Comparison of ENCODE assay signal across 7 cellular contexts in the genomic region with DNA sequence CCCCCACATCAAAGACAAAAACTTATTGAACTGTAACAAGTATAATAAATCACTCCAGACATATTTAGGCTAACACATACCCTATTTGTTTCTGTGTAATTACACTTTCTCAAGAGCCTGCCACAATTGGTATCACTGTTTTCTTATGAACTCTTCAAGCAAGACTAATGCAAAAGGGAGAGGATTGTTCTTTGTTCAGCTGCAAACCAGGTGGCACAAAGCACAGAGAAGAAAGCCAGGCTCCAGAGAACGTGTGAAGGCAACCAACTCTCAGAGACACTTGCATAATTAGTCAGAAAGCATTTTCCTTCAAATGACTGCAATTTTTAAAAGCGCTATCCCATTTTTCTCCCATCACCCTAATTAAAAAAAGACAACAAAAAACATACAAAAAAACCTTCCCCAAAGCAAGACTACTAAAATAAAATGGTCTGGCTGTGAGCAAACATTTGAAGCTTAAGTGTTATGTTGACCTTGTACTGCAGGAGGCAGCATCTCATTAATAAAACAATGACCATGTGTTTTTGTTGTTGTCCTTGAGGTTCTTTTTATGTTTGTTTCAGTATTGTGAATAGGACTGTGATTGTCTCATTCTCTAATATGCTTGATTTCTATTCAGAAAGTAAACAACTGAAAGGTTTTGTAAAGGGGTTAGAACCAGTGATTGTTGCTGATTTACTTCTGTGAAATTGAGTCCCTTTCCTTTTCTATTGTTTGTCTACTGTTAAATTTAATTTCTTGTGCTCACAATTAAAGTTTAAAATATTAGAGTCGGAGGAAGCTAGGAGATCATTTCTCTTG.
DNase-seq lines count a peak whose midpoint lies in the region; ATAC-seq, FAIRE-seq and TF ChIP-seq lines count a peak whose summit lies in the region.

No MANE protein-coding gene starts in this region.

- H3K4me3 ChIP-seq in breast epithelium (no peak overlapping the region), HepG2 (replicated peaks in 1 of 3; ENCODE audit: insufficient read depth in 1 of 3, low read depth in 2 of 3, low read length in 3 of 3) (no peak overlapping the region)

- no peak overlapping the region for H2AFZ ChIP-seq in HepG2 (ENCODE audit: low read length)

- TF ChIP-seq POLR2A in breast epithelium (IDR thresholded peaks at IDR 0.05) (no peak), HepG2 (IDR thresholded peaks at IDR 0.05; ENCODE audit: insufficient read depth in 1 of 2, low read depth in 2 of 2, low read length in 2 of 2) (no peak)

- no peaks in the 10 kb centered on the region for H3K36me3 ChIP-seq in breast epithelium
- no peaks in the 10 kb centered on the region for H3K36me3 ChIP-seq in HepG2 (replicated peaks in 1 of 2; ENCODE audit: control insufficient read depth in 1 of 2, insufficient read depth in 2 of 2, low read length in 2 of 2)

- TF ChIP-seq EP300 in HepG2 (IDR thresholded peaks at IDR 0.05; ENCODE audit: low read depth in 2 of 2, low read length in 2 of 2) (no peak), HepG2 (CRISPR knock-in tag; IDR thresholded peaks at IDR 0.05; ENCODE audit: borderline replicate concordance) (no peak)

- H4K20me1 ChIP-seq in HepG2 (ENCODE audit: insufficient read depth, low read length) = no peaks in the 10 kb centered on the region

- H3K79me2 ChIP-seq in HepG2 (ENCODE audit: insufficient read depth, low read length) = no peaks in the 10 kb centered on the region

- BruUV-seq in HepG2 (replicated peaks; lab: Mats Ljungman, UMichigan) = no TSS peak

- H3K27ac ChIP-seq in breast epithelium (no peak overlapping the region), HepG2 (ENCODE audit: extremely low read length, insufficient read depth, low read length) (no peak overlapping the region)

- CTCF ChIA-PET in HepG2 (lab: Yijun Ruan, JAX; ENCODE audit: low intra/inter-chr PET ratio, low total read pairs) = no interaction called here

- H3K9me3 ChIP-seq in breast epithelium (no peaks in the 10 kb centered on the region), HepG2 (ENCODE audit: low read length) (no peaks in the 10 kb centered on the region)

- H3K4me1 ChIP-seq in breast epithelium (no peaks in the 10 kb centered on the region), HepG2 (ENCODE audit: insufficient read depth, low read length) (0 out of 2 replicates have a peak, but pooled peaks cover 21% of the 10 kb centered on the region)

- intact Hi-C loops in breast epithelium (cut with DNase I; ENCODE audit: low total_unique reads) = no loop called here
- intact Hi-C loops in HepG2 (cut with micrococcal nuclease; ENCODE audit: unreplicated experiment) = no loop called here

- no peaks in the 10 kb centered on the region for H3K27me3 ChIP-seq in breast epithelium
- no peaks in the 10 kb centered on the region for H3K27me3 ChIP-seq in HepG2 (ENCODE audit: control insufficient read depth in 1 of 2, insufficient read depth in 2 of 2, low read length in 2 of 2)

- TF ChIP-seq RAD21 in HepG2 (CRISPR knock-in tag; IDR thresholded peaks at IDR 0.05) = no peak

- in situ Hi-C loops in HepG2 (cut with HindIII; ENCODE audit: extremely low pct_ligation_motif_present, low pct_unique_long_range_greater_than_20kb) = no loop called here

- H3K4me2 ChIP-seq in HepG2 (ENCODE audit: low read depth, low read length) = no peak overlapping the region

- ATAC-seq in GM18868 (IDR thresholded peaks at IDR 0.05; ENCODE audit: unreplicated experiment) = peak; percentile 70
- no peak for ATAC-seq in HepG2
- no peak for ATAC-seq in HG03469 (IDR thresholded peaks at IDR 0.05; ENCODE audit: unreplicated experiment)
- no peak for ATAC-seq in omental fat pad (ENCODE audit: low FRiP score)

- TF ChIP-seq CTCF in breast epithelium (IDR thresholded peaks at IDR 0.05) (peak in 2 of 3 donors; percentile 43 to 71), HepG2 (CRISPR knock-in tag; IDR thresholded peaks at IDR 0.05) (peak; percentile 28), omental fat pad (IDR thresholded peaks at IDR 0.05) (peak in 1 of 3 donors; percentile 10)

- FAIRE-seq in HepG2 (lab: Jason Lieb, UNC) = no peak

- H3K9ac ChIP-seq in HepG2 (ENCODE audit: insufficient read depth, low read depth, low read length) = no peak overlapping the region

- 21% methylated on average over 3 of the region's 3 CpGs for WGBS in HepG2 (ENCODE audit: low lambda C conversion rate)

- DNase-seq in NCI-H146 (lab: John Stamatoyannopoulos, UW) (peak; percentile 87), breast epithelium (ENCODE audit: low spot score in 2 of 2) (no peak), HepG2 (ENCODE audit: low spot score) (no peak), omental fat pad (ENCODE audit: low spot score) (no peak)
- DNase-seq in activated effector memory CD4-positive, alpha-beta T cell treated with Interleukin-2 at 50 U/mL for 16 hours = no peak

- POLR2A ChIA-PET in HepG2 (lab: Yijun Ruan, JAX) = no interaction called here

TF ChIP-seq in HepG2, 621 proteins besides CTCF, POLR2A, EP300 and RAD21:
- no peak for TF ChIP-seq IRF1 (CRISPR knock-in tag; IDR thresholded peaks at IDR 0.05; ENCODE audit: low read depth)
- TF ChIP-seq STAG1 (CRISPR knock-in tag; IDR thresholded peaks at IDR 0.05) = peak; percentile 35
- TF ChIP-seq PHF20 (CRISPR knock-in tag; IDR thresholded peaks at IDR 0.05) = no peak
